ENCODE assay signal across 12 cellular contexts in genomic region chr16:74450967-74451760, GRCh38.
"Had no signal": no experiment of that assay in that cellular context is flagged by ENCODE, and none has a peak within 500 bp of the region (broad histone marks: within the 10 kb centered on the region; RNA-seq: fewer than 3 reads in every experiment).

No MANE protein-coding gene starts in this region.

- H3K4me3 ChIP-seq: coronary artery, hepatocyte had no signal

- H3K27ac ChIP-seq: WERI-Rb-1 had no signal

- H3K4me3 Mint-ChIP-seq: activated CD8-positive, alpha-beta T cell treated with anti-CD3 and anti-CD28 coated beads, Interleukin-2, amount 10 ng/mL, durations not matched to agents 7 days and 5 days; activated naive CD4-positive, alpha-beta T cell treated with anti-CD3 and anti-CD28 coated beads, Interleukin-2, amount 10 ng/mL, durations not matched to agents 7 days and 5 days had no signal

- H2AFZ ChIP-seq: hepatocyte had no signal

- H3K27me3 Mint-ChIP-seq: activated naive CD4-positive, alpha-beta T cell treated with anti-CD3 and anti-CD28 coated beads, Interleukin-2, amount 10 ng/mL, durations not matched to agents 7 days and 5 days; naive B cell had no signal

- ATAC-seq: activated CD8-positive, alpha-beta T cell treated with anti-CD3 and anti-CD28 coated beads, Interleukin-2, amount 10 ng/mL, durations not matched to agents 7 days and 5 days had no signal

- H3K4me2 ChIP-seq: hepatocyte had no signal

- DNase-seq: activated CD4-positive, alpha-beta T cell treated with anti-CD3 and anti-CD28 coated beads for 48 hours; activated CD8-positive, alpha-beta memory T cell treated with anti-CD3 and anti-CD28 coated beads, Interleukin-2, amount 50 U/mL, for 48 hours; activated CD8-positive, alpha-beta T cell treated with anti-CD3 and anti-CD28 coated beads, Interleukin-2, amount 10 ng/mL, durations not matched to agents 7 days and 5 days; activated naive CD4-positive, alpha-beta T cell treated with anti-CD3 and anti-CD28 coated beads, Interleukin-2, amount 10 ng/mL, durations not matched to agents 7 days and 5 days; caudate nucleus; effector memory CD4-positive, alpha-beta T cell; naive B cell; small intestine; stimulated activated naive CD4-positive, alpha-beta T cell; WERI-Rb-1 had no signal

- H3K79me2 ChIP-seq: hepatocyte had no signal

- H3K9me3 Mint-ChIP-seq: activated naive CD4-positive, alpha-beta T cell treated with anti-CD3 and anti-CD28 coated beads, Interleukin-2, amount 10 ng/mL, durations not matched to agents 7 days and 5 days; naive B cell had no signal

- H3K27me3 ChIP-seq: hepatocyte had no signal
